Comparison of ENCODE assay signal across 22 cellular contexts in genomic region chr13:75946746-75947397, GRCh38.
DNase-seq lines count a peak whose midpoint lies in the region; ATAC-seq and TF ChIP-seq lines count a peak whose summit lies in the region.
"Had no signal": no experiment of that assay in that cellular context is flagged by ENCODE, and none has a peak within 500 bp of the region (broad histone marks: within the 10 kb centered on the region; RNA-seq: fewer than 3 reads in every experiment).

No MANE protein-coding gene starts in this region.

- intact Hi-C loops in gastrocnemius medialis (cut with DNase I; ENCODE audit: low total_unique reads), result no loop called here
- intact Hi-C loops in colonic mucosa (cut with DNase I), result no loop called here

- no peak overlapping the region for H3K4me3 ChIP-seq in gastroesophageal sphincter
- H3K4me3 ChIP-seq in gastrocnemius medialis, result no peak overlapping the region
- H3K4me3 ChIP-seq in colonic mucosa, result no peak overlapping the region
- H3K4me3 ChIP-seq: A549, body of pancreas, tibial artery had no signal

- no peaks in the 10 kb centered on the region for H3K27me3 ChIP-seq in gastroesophageal sphincter
- no peaks in the 10 kb centered on the region for H3K27me3 ChIP-seq in gastrocnemius medialis
- H3K27me3 ChIP-seq in colonic mucosa, result no peaks in the 10 kb centered on the region
- H3K27me3 ChIP-seq: body of pancreas, tibial artery had no signal

- no peak overlapping the region for H3K9ac ChIP-seq in colonic mucosa (ENCODE audit: low read depth in 2 of 2, low read length in 2 of 2)

- H3K27ac ChIP-seq in gastroesophageal sphincter (peak overlapping the region; percentile 69 to 83 (median 79)), gastrocnemius medialis (peak overlapping the region in 2 of 4 donors; percentile 1 to 40), colonic mucosa (no peak overlapping the region)
- H3K27ac ChIP-seq: A549, body of pancreas, tibial artery had no signal

- ATAC-seq in gastroesophageal sphincter (peak; percentile 93), gastrocnemius medialis (peak; percentile 75 to 96)
- ATAC-seq: A549, body of pancreas, left lobe of liver, WTC11 had no signal

- H3K36me3 ChIP-seq in gastroesophageal sphincter (no peaks in the 10 kb centered on the region), gastrocnemius medialis (no peaks in the 10 kb centered on the region), colonic mucosa (no peaks in the 10 kb centered on the region)
- H3K36me3 ChIP-seq: tibial artery had no signal

- no peak for TF ChIP-seq CTCF in gastroesophageal sphincter (IDR thresholded peaks at IDR 0.05)
- no peak for TF ChIP-seq CTCF in gastrocnemius medialis (IDR thresholded peaks at IDR 0.05 in 4 of 5, conservative IDR thresholded peaks at IDR 0.05 in 1 of 5)
- no peak for TF ChIP-seq CTCF in colonic mucosa (IDR thresholded peaks at IDR 0.05)

- in situ Hi-C loops in gastrocnemius medialis (cut with MboI; ENCODE audit: low sequenced_read_pairs in 4 of 4), result no loop called here

- no peak for TF ChIP-seq POLR2A in gastroesophageal sphincter (IDR thresholded peaks at IDR 0.05)
- no peak for TF ChIP-seq POLR2A in gastrocnemius medialis (IDR thresholded peaks at IDR 0.05)

- H3K4me1 ChIP-seq in gastroesophageal sphincter (peaks cover 9 to 32% (median 18%) of the 10 kb centered on the region in 3 donors), gastrocnemius medialis (peaks cover 0 to 7% of the 10 kb centered on the region in 2 donors), colonic mucosa (no peaks in the 10 kb centered on the region)
- H3K4me1 ChIP-seq: A549, body of pancreas, tibial artery had no signal

- DNase-seq in DMS 273 (lab: John Stamatoyannopoulos, UW; ENCODE audit: unreplicated experiment), result peak; percentile 89
- peak; percentile 85 to 95 for DNase-seq in NCI-H524 (lab: John Stamatoyannopoulos, UW)
- DNase-seq in gastrocnemius medialis, result peak in 1 of 2 donors; percentile 6
- DNase-seq in colonic mucosa, result no peak
- DNase-seq in activated CD4-positive, CD25-positive, alpha-beta regulatory T cell (lab: John Stamatoyannopoulos, UW), result no peak
- DNase-seq in activated CD8-positive, alpha-beta memory T cell treated with anti-CD3 and anti-CD28 coated beads for 24 hours, result no peak
- DNase-seq in DMS114 treated with DMSO at 0.1 percent for 48 hours (lab: John Stamatoyannopoulos, UW; ENCODE audit: unreplicated experiment), result no peak
- DNase-seq: activated CD4-positive, alpha-beta memory T cell treated with anti-CD3 and anti-CD28 coated beads for 36 hours; activated gamma-delta T cell treated with Interleukin-2 at 50 U/mL for 16 hours; HFFc6; NCI-H1105; NCI-H2081; NCI-H510A treated with DMSO at 0.1 percent for 48 hours; stimulated activated CD4-positive, alpha-beta T cell treated with anti-CD3 and anti-CD28 coated beads, Interleukin-4, amount 100 ng/mL, for 1 hour; stimulated activated naive CD4-positive, alpha-beta T cell; T-helper 9 cell; tibial artery had no signal

- H3K9me3 ChIP-seq in gastroesophageal sphincter, result no peaks in the 10 kb centered on the region
- no peaks in the 10 kb centered on the region for H3K9me3 ChIP-seq in gastrocnemius medialis
- no peaks in the 10 kb centered on the region for H3K9me3 ChIP-seq in colonic mucosa
- H3K9me3 ChIP-seq: A549, body of pancreas, tibial artery had no signal

- 11 to 35% methylated on average over 4 of the region's 4 CpGs for WGBS in gastroesophageal sphincter (ENCODE audit: low coverage in 1 of 2), 2 donors

- TF ChIP-seq EP300 in gastroesophageal sphincter (IDR thresholded peaks at IDR 0.05), result no peak

Comparison
In these comparisons a context has a peak if more than half of its experiments do, and no peak if none do; other contexts are left out.
1. DNase-seq: peak in DMS 273 (single experiment) and NCI-H524 (2 of 2); none in colonic mucosa (single experiment), activated CD4-positive, CD25-positive, alpha-beta regulatory T cell (0 of 4), activated CD8-positive, alpha-beta memory T cell treated with anti-CD3 and anti-CD28 coated beads for 24 hours (single experiment) and DMS114 treated with DMSO at 0.1 percent for 48 hours (single experiment).